In genomic region chr1:151568626-151569088, GRCh38 we compare ENCODE assay signal across 1 cellular context.
TF ChIP-seq lines count a peak whose summit lies in the region.

No MANE protein-coding gene starts in this region.

TF ChIP-seq in IMR-90, 13 proteins besides CTCF, POLR2A, EP300 and RAD21:
- no peak for TF ChIP-seq SMC3 (IDR thresholded peaks at IDR 0.05; ENCODE audit: low read depth, low read length)
- TF ChIP-seq FOS (IDR thresholded peaks at IDR 0.05; ENCODE audit: low read depth, low read length) = no peak
- no peak for TF ChIP-seq RFX5 (IDR thresholded peaks at IDR 0.05; ENCODE audit: low read depth, low read length)
- no peak for TF ChIP-seq USF2 (IDR thresholded peaks at IDR 0.05; ENCODE audit: low read depth, low read length)
- no peak for TF ChIP-seq CEBPB (IDR thresholded peaks at IDR 0.05; ENCODE audit: low read depth, low read length)
- TF ChIP-seq MAFK (IDR thresholded peaks at IDR 0.05; ENCODE audit: low read depth, low read length) = no peak
- TF ChIP-seq BHLHE40 (IDR thresholded peaks at IDR 0.05; ENCODE audit: low read depth, low read length) = no peak
- TF ChIP-seq ELK1 (IDR thresholded peaks at IDR 0.05; ENCODE audit: borderline replicate concordance, low read depth, low read length) = no peak
